Comparison of ENCODE assay signal across 8 cellular contexts in genomic region chr6:126033696-126034095, GRCh38. TPM values are rescaled to one million over a fixed set of nuclear protein-coding genes. Genes with fewer than 3 reads are reported as not detected.
A peak's percentile ranks its signal among the peaks of the same experiment; 100 is the strongest.
DNase-seq lines count a peak whose midpoint lies in the region; ATAC-seq, FAIRE-seq and TF ChIP-seq lines count a peak whose summit lies in the region.

No MANE protein-coding gene starts in this region.

- POLR2A ChIA-PET in PC-3 (lab: Charles Lee; ENCODE audit: unreplicated experiment): no interaction called here
- POLR2A ChIA-PET in endothelial cell of umbilical vein (lab: Charles Lee): no interaction called here

- H3K4me3 ChIP-seq in PC-3 (ENCODE audit: low read length) (no peak overlapping the region), endothelial cell of umbilical vein (replicated peaks in 1 of 3; ENCODE audit: insufficient read depth in 1 of 3, low read depth in 1 of 3, low read length in 3 of 3) (no peak overlapping the region), mucosa of descending colon (no peak overlapping the region)

- H3K27me3 ChIP-seq in PC-3 (ENCODE audit: low read length) (no peaks in the 10 kb centered on the region), endothelial cell of umbilical vein (ENCODE audit: control insufficient read depth in 2 of 2, insufficient read depth in 2 of 2, low read length in 2 of 2) (no peaks in the 10 kb centered on the region)

- DNase-seq in PC-3 (peak; percentile 56), endothelial cell of umbilical vein (ENCODE audit: low read depth, low spot score) (peak; percentile 78), mucosa of descending colon (peak in 1 of 3 donors; percentile 69)
- DNase-seq in stimulated activated CD4-positive, alpha-beta T cell treated with anti-CD3 and anti-CD28 coated beads, Interleukin-12 subunit alpha, Interleukin-12 subunit beta, amount 100 ng/mL, for 4 hours: no peak

- peak; percentile 84 for FAIRE-seq in G401.6 (lab: Jason Lieb, UNC)
- peak; percentile 95 for FAIRE-seq in endothelial cell of umbilical vein (lab: Jason Lieb, UNC)

- H2AFZ ChIP-seq in PC-3 (ENCODE audit: low read length) (no peak overlapping the region), endothelial cell of umbilical vein (ENCODE audit: low read depth, low read length) (peak overlapping the region; percentile 23)

- intact Hi-C loops in PC-3 (cut with micrococcal nuclease) (loop anchor here (1.0 to 10.0 kb wide), 5 partner anchors 36 to 1091 kb away; partner anchors contain the start of gene CENPW), endothelial cell of umbilical vein (cut with micrococcal nuclease) (loop anchor here (1.0 to 5.0 kb wide), 6 partner anchors 138 to 1234 kb away; partner anchors contain the start of genes CENPW and RNF146), mucosa of descending colon (cut with DNase I, micrococcal nuclease) (no loop called here)

- TF ChIP-seq CTCF in PC-3 (conservative IDR thresholded peaks at IDR 0.05; ENCODE audit: low read depth, low read length) (peak; percentile 69), endothelial cell of umbilical vein (IDR thresholded peaks at IDR 0.05; ENCODE audit: extremely low read depth in 1 of 2, insufficient read depth in 1 of 2, low read depth in 1 of 2, low read length in 2 of 2) (peak; percentile 56 to 65), mucosa of descending colon (IDR thresholded peaks at IDR 0.05) (peak; percentile 22)

- H3K36me3 ChIP-seq in PC-3 (ENCODE audit: low read depth, low read length) (no peaks in the 10 kb centered on the region; the same call in 1 of the 2 replicates), endothelial cell of umbilical vein (ENCODE audit: control insufficient read depth in 2 of 2, extremely low read depth in 1 of 2, insufficient read depth in 2 of 2, low read length in 2 of 2) (peaks cover 0 to 3% of the 10 kb centered on the region in 2 experiments), mucosa of descending colon (ENCODE audit: low read depth) (no peaks in the 10 kb centered on the region)

- H3K4me1 ChIP-seq in PC-3 (ENCODE audit: insufficient read depth, low read length) (peaks cover 9% of the 10 kb centered on the region), endothelial cell of umbilical vein (ENCODE audit: control insufficient read depth, extremely low read depth, insufficient read depth, low read length) (no peaks in the 10 kb centered on the region), mucosa of descending colon (ENCODE audit: low read depth) (no peaks in the 10 kb centered on the region)

- H3F3A ChIP-seq in PC-3 (ENCODE audit: low read length, unreplicated experiment): peaks cover 4% of the 10 kb centered on the region

- H3K9me2 ChIP-seq in PC-3 (replicated peaks; ENCODE audit: low read length): no peaks in the 10 kb centered on the region

- H3K9me3 ChIP-seq in PC-3 (ENCODE audit: low read length): no peaks in the 10 kb centered on the region
- H3K9me3 ChIP-seq in endothelial cell of umbilical vein (replicated peaks; ENCODE audit: control insufficient read depth, insufficient read depth, low read length): no peaks in the 10 kb centered on the region
- H3K9me3 ChIP-seq in mucosa of descending colon: no peaks in the 10 kb centered on the region

- dilution Hi-C loops in endothelial cell of umbilical vein (cut with MboI; ENCODE audit: extremely low pct_ligation_motif_present, low sequenced_read_pairs): no loop called here

- no TSS peak for BruUV-seq in PC-3 (replicated peaks; lab: Mats Ljungman, UMichigan)
- BruUV-seq in endothelial cell of umbilical vein (replicated peaks; lab: Mats Ljungman, UMichigan): no TSS peak

- CTCF ChIA-PET in PC-3 (lab: Charles Lee) (interaction anchor here (1.0 kb wide), 1 partner anchor 78 kb away, joined by 4 read pairs; no protein-coding TSS in a partner anchor), endothelial cell of umbilical vein (lab: Charles Lee) (interaction anchor here (0.6 to 2.3 kb wide), 37 partner anchors 12 to 1505 kb away, joined by 3 to 34 read pairs (median 4); partner anchors contain the start of genes RNF146, RSPO3 and TRMT11)

- TF ChIP-seq POLR2A in endothelial cell of umbilical vein (IDR thresholded peaks at IDR 0.05; ENCODE audit: low read depth, low read length): no peak

- H3K9me1 ChIP-seq in endothelial cell of umbilical vein (replicated peaks; ENCODE audit: control insufficient read depth, extremely low read depth, insufficient read depth, low read length): no peaks in the 10 kb centered on the region

- ATAC-seq in GM21360 (IDR thresholded peaks at IDR 0.05; ENCODE audit: unreplicated experiment): peak; percentile 91
- ATAC-seq in HG03558 (IDR thresholded peaks at IDR 0.05; ENCODE audit: extremely low read depth, unreplicated experiment): peak; percentile 86
- ATAC-seq in PC-3: peak; percentile 94
- ATAC-seq in mucosa of descending colon: peak; percentile 98
- ATAC-seq in activated CD4-positive, CD25-positive, alpha-beta regulatory T cell treated with anti-CD3 and anti-CD28 coated beads, Interleukin-2, amount 50 U/mL, for 24 hours: no peak

- H3K79me2 ChIP-seq in PC-3 (ENCODE audit: low read length) (no peaks in the 10 kb centered on the region), endothelial cell of umbilical vein (ENCODE audit: control insufficient read depth, insufficient read depth, low read length) (no peaks in the 10 kb centered on the region)

- H3K4me2 ChIP-seq in PC-3 (ENCODE audit: low read length) (no peak overlapping the region), endothelial cell of umbilical vein (ENCODE audit: insufficient read depth, low read length) (no peak overlapping the region)

- H4K20me1 ChIP-seq in PC-3 (ENCODE audit: low read length) (no peaks in the 10 kb centered on the region), endothelial cell of umbilical vein (replicated peaks; ENCODE audit: control insufficient read depth, extremely low read depth, insufficient read depth, low read length) (no peaks in the 10 kb centered on the region)

- H3K27ac ChIP-seq in PC-3 (ENCODE audit: low read length): no peak overlapping the region
- no peak overlapping the region for H3K27ac ChIP-seq in endothelial cell of umbilical vein (ENCODE audit: insufficient read depth, low read depth, low read length)

- H3K9ac ChIP-seq in PC-3 (ENCODE audit: low read length) (no peak overlapping the region), endothelial cell of umbilical vein (replicated peaks; ENCODE audit: extremely low read depth, insufficient read depth, low read length) (no peak overlapping the region)

TF ChIP-seq in endothelial cell of umbilical vein, 7 proteins besides CTCF, POLR2A, EP300 and RAD21:
- no peak for TF ChIP-seq POLR2AphosphoS5 (IDR thresholded peaks at IDR 0.05; ENCODE audit: insufficient read depth, low read depth, low read length)
- no peak for TF ChIP-seq FOS (IDR thresholded peaks at IDR 0.05; ENCODE audit: borderline replicate concordance, insufficient read depth, low read length)
- TF ChIP-seq GATA2 (IDR thresholded peaks at IDR 0.05; ENCODE audit: insufficient read depth, insufficient read length, low read depth, low read length): no peak
- no peak for TF ChIP-seq MYC (IDR thresholded peaks at IDR 0.05; ENCODE audit: low read depth, low read length)
- no peak for TF ChIP-seq EZH2 (IDR thresholded peaks at IDR 0.05; ENCODE audit: borderline replicate concordance, low read depth, low read length, severe bottlenecking)
- no peak for TF ChIP-seq JUN (IDR thresholded peaks at IDR 0.05; ENCODE audit: borderline replicate concordance, insufficient read depth, insufficient read length, low read depth)
- TF ChIP-seq, protein P1, sequence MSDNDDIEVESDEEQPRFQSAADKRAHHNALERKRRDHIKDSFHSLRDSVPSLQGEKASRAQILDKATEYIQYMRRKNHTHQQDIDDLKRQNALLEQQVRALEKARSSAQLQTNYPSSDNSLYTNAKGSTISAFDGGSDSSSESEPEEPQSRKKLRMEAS (IDR thresholded peaks at IDR 0.05; ENCODE audit: insufficient read depth, insufficient read length): no peak

RNA-seq across cellular contexts. Expression of gene TRMT11, which starts 47.4 kb away (rescaled TPM):
- total RNA-seq in PC-3 (2014; rRNA removed) (17.9 and 23.5 TPM in 2 replicates), endothelial cell of umbilical vein (10.7 and 11.3 TPM in 2 replicates), mucosa of descending colon (10 to 100 TPM; 20.7 to 22.7 (median 21.5) TPM)
- polyA plus RNA-seq in endothelial cell of umbilical vein: 4.0 and 5.1 TPM in 2 replicates
- polyA plus RNA-seq in endothelial cell of umbilical vein (2011; cell fraction: cytosol; rRNA removed): 5.6 and 5.8 TPM in 2 replicates
- 30.8 and 46.7 TPM in 2 replicates for polyA plus RNA-seq in endothelial cell of umbilical vein (2011; cell fraction: nucleus; rRNA removed)
- polyA plus RNA-seq in endothelial cell of umbilical vein (2012): 7.0 and 7.9 TPM in 2 replicates
- 9.7 and 16.8 TPM in 2 replicates for polyA minus RNA-seq in endothelial cell of umbilical vein
- 9.0 TPM for polyA minus RNA-seq in endothelial cell of umbilical vein (2011; cell fraction: cytosol; rRNA and poly(A)+ RNA removed)
- 36.0 and 52.9 TPM in 2 replicates for polyA minus RNA-seq in endothelial cell of umbilical vein (2011; cell fraction: nucleus; rRNA and poly(A)+ RNA removed)

Comparison
In these comparisons a context has a peak if more than half of its experiments do, and no peak if none do; other contexts are left out.
1. ATAC-seq: peak in GM21360 (single experiment), HG03558 (single experiment), PC-3 (single experiment) and mucosa of descending colon (single experiment); none in activated CD4-positive, CD25-positive, alpha-beta regulatory T cell treated with anti-CD3 and anti-CD28 coated beads, Interleukin-2, amount 50 U/mL, for 24 hours (0 of 2).
2. intact Hi-C loops: an anchor here in PC-3 (1.0 to 10.0 kb wide) and endothelial cell of umbilical vein (1.0 to 5.0 kb wide); none called in mucosa of descending colon.
3. Peak in every context shown above with its lines, with median percentiles within 50 percentile points of each other: CTCF ChIP-seq.